24 cellular contexts compared by ENCODE assay signal in the genomic region with DNA sequence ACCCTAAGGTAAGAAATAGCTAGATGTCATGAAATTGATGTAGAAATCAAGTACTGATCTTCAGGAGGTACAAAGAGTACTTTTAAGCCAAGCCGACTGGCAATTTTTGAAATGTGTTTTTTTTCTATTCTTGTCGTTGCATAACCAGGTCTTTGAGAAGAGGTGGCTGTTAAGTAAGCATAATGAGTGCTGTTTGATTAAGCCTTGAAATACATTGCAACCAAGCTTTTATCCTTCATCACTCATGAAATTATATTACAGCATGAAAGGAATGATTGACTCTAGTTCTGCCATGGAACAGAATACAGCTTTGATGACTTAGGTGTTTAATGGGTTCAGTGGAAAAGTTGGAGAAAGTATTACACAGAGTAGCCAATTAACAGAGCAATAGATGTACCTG.
"Had no signal": no experiment of that assay in that cellular context is flagged by ENCODE, and none has a peak within 500 bp of the region (broad histone marks: within the 10 kb centered on the region; RNA-seq: fewer than 3 reads in every experiment).

No MANE protein-coding gene starts in this region.

- H3K9ac ChIP-seq: neural progenitor cell had no signal

- ATAC-seq: foreskin keratinocyte; left cardiac atrium; left ventricle myocardium superior; natural killer cell treated with Interleukin-12 subunit alpha and Interleukin-12 subunit beta and Interleukin-15 and Interleukin-18, amount 100 ng/mL, for 72 hours; pancreas; right cardiac atrium; stimulated activated naive CD8-positive, alpha-beta T cell treated with anti-CD3 and anti-CD28 coated beads, Interleukin-15, Interleukin-2, amounts not matched to agents 100 U/mL and 50 U/mL, for 24 hours had no signal

- H3K36me3 ChIP-seq: neural progenitor cell, pancreas, suprapubic skin, thyroid gland, uterus had no signal

- FAIRE-seq: endothelial cell of umbilical vein, kidney, pancreas, small intestine had no signal

- DNase-seq: effector CD4-positive, alpha-beta T cell; endodermal cell; erythroblast; foreskin keratinocyte; head of caudate nucleus; kidney; left cardiac atrium; left ventricle myocardium superior; mesenchymal stem cell; midbrain; occipital lobe; pancreas; right cardiac atrium; small intestine; stimulated activated CD4-positive, alpha-beta T cell treated with anti-CD3 and anti-CD28 coated beads, Interleukin-12 subunit alpha, Interleukin-12 subunit beta, amount 100 ng/mL, for 4 hours; stimulated activated naive CD8-positive, alpha-beta T cell treated with anti-CD3 and anti-CD28 coated beads, Interleukin-15, Interleukin-2, amounts not matched to agents 100 U/mL and 50 U/mL, for 24 hours; thyroid gland; uterus had no signal

- H3K4me3 ChIP-seq: hepatocyte, lung, neural progenitor cell, pancreas, suprapubic skin, thyroid gland, uterus had no signal

- H3K9me3 ChIP-seq: pancreas, suprapubic skin, thyroid gland, uterus had no signal

- H3K4me1 ChIP-seq: foreskin keratinocyte, neural progenitor cell, pancreas, suprapubic skin, thyroid gland, uterus had no signal

- H3K4me2 ChIP-seq: hepatocyte, neural progenitor cell had no signal

- H3K27ac ChIP-seq: foreskin keratinocyte, hepatocyte, neural progenitor cell, pancreas, suprapubic skin, thyroid gland, uterus had no signal

- H3K27me3 ChIP-seq: foreskin keratinocyte, hepatocyte, neural progenitor cell, pancreas, suprapubic skin, thyroid gland, uterus had no signal
